8 cellular contexts compared by ENCODE assay signal in the genomic region with DNA sequence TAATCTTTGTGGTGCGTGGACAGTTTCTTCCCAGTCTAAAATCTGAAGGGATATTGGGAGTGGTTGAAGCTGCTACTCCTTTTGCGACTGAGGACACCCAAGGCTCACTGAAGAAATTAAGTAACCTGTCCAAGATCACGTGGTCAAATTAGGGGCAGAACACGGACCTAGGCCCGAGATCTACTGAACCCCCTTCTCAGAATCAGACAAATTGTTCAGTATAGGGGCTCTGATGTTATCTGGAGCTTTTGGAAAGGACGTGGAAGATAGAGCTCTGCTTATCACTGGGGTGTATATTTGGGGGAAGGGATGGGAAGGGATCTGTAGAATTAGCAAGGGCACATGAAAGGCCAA. TPM values are rescaled to one million over a fixed set of nuclear protein-coding genes. Genes with fewer than 3 reads are reported as not detected.
DNase-seq lines count a peak whose midpoint lies in the region; ATAC-seq and TF ChIP-seq lines count a peak whose summit lies in the region.

No MANE protein-coding gene starts in this region.

- H3K27me3 Mint-ChIP-seq in WTC11 (ENCODE audit: low read depth): no peaks in the 10 kb centered on the region
- H3K27me3 Mint-ChIP-seq in stimulated activated memory B cell treated with anti-CD40 and anti-IgM and Interleukin-4, amounts not matched to agents 10 μg/mL and 1 μg/mL and 100 μg/mL, for 72 hours: no peaks in the 10 kb centered on the region

- H3K27ac Mint-ChIP-seq in WTC11: peak overlapping the region; percentile 24; the same call in 1 of the 2 replicates
- H3K27ac Mint-ChIP-seq in stimulated activated memory B cell treated with anti-CD40 and anti-IgM and Interleukin-4, amounts not matched to agents 10 μg/mL and 1 μg/mL and 100 μg/mL, for 72 hours: peak overlapping the region; percentile 92

- peaks cover 13% of the 10 kb centered on the region for H3K4me1 Mint-ChIP-seq in WTC11
- H3K4me1 Mint-ChIP-seq in stimulated activated memory B cell treated with anti-CD40 and anti-IgM and Interleukin-4, amounts not matched to agents 10 μg/mL and 1 μg/mL and 100 μg/mL, for 72 hours: peaks cover 35% of the 10 kb centered on the region

- H3K4me3 ChIP-seq in HAP-1 (peak overlapping the region; percentile 92), right atrium auricular region (peak overlapping the region; percentile 84 to 87)

- H3K4me3 Mint-ChIP-seq in WTC11: peak overlapping the region; percentile 72
- peak overlapping the region; percentile 90 for H3K4me3 Mint-ChIP-seq in stimulated activated memory B cell treated with anti-CD40 and anti-IgM and Interleukin-4, amounts not matched to agents 10 μg/mL and 1 μg/mL and 100 μg/mL, for 72 hours

- H3K9me3 Mint-ChIP-seq in WTC11: no peaks in the 10 kb centered on the region
- H3K9me3 Mint-ChIP-seq in stimulated activated memory B cell treated with anti-CD40 and anti-IgM and Interleukin-4, amounts not matched to agents 10 μg/mL and 1 μg/mL and 100 μg/mL, for 72 hours: no peaks in the 10 kb centered on the region

- peak overlapping the region; percentile 83 to 86 for H3K27ac ChIP-seq in right atrium auricular region

- CTCF ChIA-PET in WTC11 (lab: Charles Lee): interaction anchor here (0.6 to 1.7 kb wide), 12 partner anchors 50 to 581 kb away, joined by 3 to 9 read pairs (median 4); no protein-coding TSS in a partner anchor

- H3K36me3 Mint-ChIP-seq in WTC11: no peaks in the 10 kb centered on the region
- peaks cover 5% of the 10 kb centered on the region for H3K36me3 Mint-ChIP-seq in stimulated activated memory B cell treated with anti-CD40 and anti-IgM and Interleukin-4, amounts not matched to agents 10 μg/mL and 1 μg/mL and 100 μg/mL, for 72 hours

- H3K9me3 ChIP-seq in HAP-1 (no peaks in the 10 kb centered on the region), right atrium auricular region (no peaks in the 10 kb centered on the region)

- no peak; the same call in 1 of the 2 replicates for ATAC-seq in WTC11
- no peak for ATAC-seq in stimulated activated memory B cell treated with anti-CD40 and anti-IgM and Interleukin-4, amounts not matched to agents 10 μg/mL and 1 μg/mL and 100 μg/mL, for 72 hours
- no peak for ATAC-seq in GM19463 (IDR thresholded peaks at IDR 0.05; ENCODE audit: unreplicated experiment)

- H3K4me1 ChIP-seq in HAP-1 (peaks cover 10% of the 10 kb centered on the region), right atrium auricular region (peaks cover 0 to 10% of the 10 kb centered on the region in 2 donors)

- POLR2A ChIA-PET in WTC11 (lab: Charles Lee): interaction anchor here (0.5 kb wide), 1 partner anchor 107 kb away, joined by 3 read pairs; no protein-coding TSS in a partner anchor

- H3K36me3 ChIP-seq in HAP-1 (replicated peaks): no peaks in the 10 kb centered on the region
- H3K36me3 ChIP-seq in right atrium auricular region: no peaks in the 10 kb centered on the region

- no peaks in the 10 kb centered on the region for H3K27me3 ChIP-seq in HAP-1 (ENCODE audit: low read depth)
- no peaks in the 10 kb centered on the region for H3K27me3 ChIP-seq in right atrium auricular region

- TF ChIP-seq CTCF in WTC11 (IDR thresholded peaks at IDR 0.05) (no peak), right atrium auricular region (IDR thresholded peaks at IDR 0.05) (no peak)

- in situ Hi-C loops in HAP-1 (cut with MboI; ENCODE audit: low sequenced_read_pairs): no loop called here

- DNase-seq in HAP-1 (ENCODE audit: low spot score in 2 of 2): peak in 1 of 2 experiments; percentile 12
- no peak for DNase-seq in WTC11 (ENCODE audit: low spot score)
- DNase-seq in right atrium auricular region (ENCODE audit: low spot score): no peak
- DNase-seq in medulla oblongata (ENCODE audit: extremely low spot score): no peak
- DNase-seq in stimulated activated CD8-positive, alpha-beta memory T cell treated with anti-CD3 and anti-CD28 coated beads, Interleukin-4, amount 100 ng/mL, for 48 hours: no peak
- DNase-seq in NCI-H1105 (lab: John Stamatoyannopoulos, UW): no peak

TF ChIP-seq in WTC11, 78 proteins besides CTCF, POLR2A, EP300 and RAD21:
- no peak for TF ChIP-seq ZNF232 (CRISPR knock-in tag; IDR thresholded peaks at IDR 0.05)
- TF ChIP-seq, protein P1, sequence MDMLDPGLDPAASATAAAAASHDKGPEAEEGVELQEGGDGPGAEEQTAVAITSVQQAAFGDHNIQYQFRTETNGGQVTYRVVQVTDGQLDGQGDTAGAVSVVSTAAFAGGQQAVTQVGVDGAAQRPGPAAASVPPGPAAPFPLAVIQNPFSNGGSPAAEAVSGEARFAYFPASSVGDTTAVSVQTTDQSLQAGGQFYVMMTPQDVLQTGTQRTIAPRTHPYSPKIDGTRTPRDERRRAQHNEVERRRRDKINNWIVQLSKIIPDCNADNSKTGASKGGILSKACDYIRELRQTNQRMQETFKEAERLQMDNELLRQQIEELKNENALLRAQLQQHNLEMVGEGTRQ (CRISPR knock-in tag; IDR thresholded peaks at IDR 0.05): peak; percentile 79
- no peak for TF ChIP-seq NR1H2 (CRISPR knock-in tag; IDR thresholded peaks at IDR 0.05)
- no peak for TF ChIP-seq ZNF219 (CRISPR knock-in tag; IDR thresholded peaks at IDR 0.05; ENCODE audit: borderline replicate concordance)
- TF ChIP-seq, protein P2, sequence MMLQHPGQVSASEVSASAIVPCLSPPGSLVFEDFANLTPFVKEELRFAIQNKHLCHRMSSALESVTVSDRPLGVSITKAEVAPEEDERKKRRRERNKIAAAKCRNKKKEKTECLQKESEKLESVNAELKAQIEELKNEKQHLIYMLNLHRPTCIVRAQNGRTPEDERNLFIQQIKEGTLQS (CRISPR knock-in tag; conservative IDR thresholded peaks at IDR 0.05): no peak
- TF ChIP-seq, protein P3, sequence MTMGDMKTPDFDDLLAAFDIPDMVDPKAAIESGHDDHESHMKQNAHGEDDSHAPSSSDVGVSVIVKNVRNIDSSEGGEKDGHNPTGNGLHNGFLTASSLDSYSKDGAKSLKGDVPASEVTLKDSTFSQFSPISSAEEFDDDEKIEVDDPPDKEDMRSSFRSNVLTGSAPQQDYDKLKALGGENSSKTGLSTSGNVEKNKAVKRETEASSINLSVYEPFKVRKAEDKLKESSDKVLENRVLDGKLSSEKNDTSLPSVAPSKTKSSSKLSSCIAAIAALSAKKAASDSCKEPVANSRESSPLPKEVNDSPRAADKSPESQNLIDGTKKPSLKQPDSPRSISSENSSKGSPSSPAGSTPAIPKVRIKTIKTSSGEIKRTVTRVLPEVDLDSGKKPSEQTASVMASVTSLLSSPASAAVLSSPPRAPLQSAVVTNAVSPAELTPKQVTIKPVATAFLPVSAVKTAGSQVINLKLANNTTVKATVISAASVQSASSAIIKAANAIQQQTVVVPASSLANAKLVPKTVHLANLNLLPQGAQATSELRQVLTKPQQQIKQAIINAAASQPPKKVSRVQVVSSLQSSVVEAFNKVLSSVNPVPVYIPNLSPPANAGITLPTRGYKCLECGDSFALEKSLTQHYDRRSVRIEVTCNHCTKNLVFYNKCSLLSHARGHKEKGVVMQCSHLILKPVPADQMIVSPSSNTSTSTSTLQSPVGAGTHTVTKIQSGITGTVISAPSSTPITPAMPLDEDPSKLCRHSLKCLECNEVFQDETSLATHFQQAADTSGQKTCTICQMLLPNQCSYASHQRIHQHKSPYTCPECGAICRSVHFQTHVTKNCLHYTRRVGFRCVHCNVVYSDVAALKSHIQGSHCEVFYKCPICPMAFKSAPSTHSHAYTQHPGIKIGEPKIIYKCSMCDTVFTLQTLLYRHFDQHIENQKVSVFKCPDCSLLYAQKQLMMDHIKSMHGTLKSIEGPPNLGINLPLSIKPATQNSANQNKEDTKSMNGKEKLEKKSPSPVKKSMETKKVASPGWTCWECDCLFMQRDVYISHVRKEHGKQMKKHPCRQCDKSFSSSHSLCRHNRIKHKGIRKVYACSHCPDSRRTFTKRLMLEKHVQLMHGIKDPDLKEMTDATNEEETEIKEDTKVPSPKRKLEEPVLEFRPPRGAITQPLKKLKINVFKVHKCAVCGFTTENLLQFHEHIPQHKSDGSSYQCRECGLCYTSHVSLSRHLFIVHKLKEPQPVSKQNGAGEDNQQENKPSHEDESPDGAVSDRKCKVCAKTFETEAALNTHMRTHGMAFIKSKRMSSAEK (CRISPR knock-in tag; IDR thresholded peaks at IDR 0.05; ENCODE audit: borderline replicate concordance): no peak
- TF ChIP-seq, protein P4, sequence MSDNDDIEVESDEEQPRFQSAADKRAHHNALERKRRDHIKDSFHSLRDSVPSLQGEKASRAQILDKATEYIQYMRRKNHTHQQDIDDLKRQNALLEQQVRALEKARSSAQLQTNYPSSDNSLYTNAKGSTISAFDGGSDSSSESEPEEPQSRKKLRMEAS (CRISPR knock-in tag; IDR thresholded peaks at IDR 0.05): peak; percentile 1; the same call in 1 of the 2 replicates
- TF ChIP-seq, protein P5, sequence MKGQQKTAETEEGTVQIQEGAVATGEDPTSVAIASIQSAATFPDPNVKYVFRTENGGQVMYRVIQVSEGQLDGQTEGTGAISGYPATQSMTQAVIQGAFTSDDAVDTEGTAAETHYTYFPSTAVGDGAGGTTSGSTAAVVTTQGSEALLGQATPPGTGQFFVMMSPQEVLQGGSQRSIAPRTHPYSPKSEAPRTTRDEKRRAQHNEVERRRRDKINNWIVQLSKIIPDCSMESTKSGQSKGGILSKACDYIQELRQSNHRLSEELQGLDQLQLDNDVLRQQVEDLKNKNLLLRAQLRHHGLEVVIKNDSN (CRISPR knock-in tag; IDR thresholded peaks at IDR 0.05): peak; percentile 82
- TF ChIP-seq, protein P6, sequence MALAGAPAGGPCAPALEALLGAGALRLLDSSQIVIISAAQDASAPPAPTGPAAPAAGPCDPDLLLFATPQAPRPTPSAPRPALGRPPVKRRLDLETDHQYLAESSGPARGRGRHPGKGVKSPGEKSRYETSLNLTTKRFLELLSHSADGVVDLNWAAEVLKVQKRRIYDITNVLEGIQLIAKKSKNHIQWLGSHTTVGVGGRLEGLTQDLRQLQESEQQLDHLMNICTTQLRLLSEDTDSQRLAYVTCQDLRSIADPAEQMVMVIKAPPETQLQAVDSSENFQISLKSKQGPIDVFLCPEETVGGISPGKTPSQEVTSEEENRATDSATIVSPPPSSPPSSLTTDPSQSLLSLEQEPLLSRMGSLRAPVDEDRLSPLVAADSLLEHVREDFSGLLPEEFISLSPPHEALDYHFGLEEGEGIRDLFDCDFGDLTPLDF (CRISPR knock-in tag; IDR thresholded peaks at IDR 0.05): no peak

RNA-seq across cellular contexts. Expression of a gene that starts 0.9 kb away (rescaled TPM):
- total RNA-seq in WTC11 (2021): 12.0 to 15.6 TPM (median 12.6 TPM) in 3 replicates
- 10 to 100 TPM in 1 of 2 donors, 1 to 10 TPM in 1; 6.4 to 10.9 TPM for total RNA-seq in right atrium auricular region
